10 cellular contexts compared by ENCODE assay signal in the genomic region with DNA sequence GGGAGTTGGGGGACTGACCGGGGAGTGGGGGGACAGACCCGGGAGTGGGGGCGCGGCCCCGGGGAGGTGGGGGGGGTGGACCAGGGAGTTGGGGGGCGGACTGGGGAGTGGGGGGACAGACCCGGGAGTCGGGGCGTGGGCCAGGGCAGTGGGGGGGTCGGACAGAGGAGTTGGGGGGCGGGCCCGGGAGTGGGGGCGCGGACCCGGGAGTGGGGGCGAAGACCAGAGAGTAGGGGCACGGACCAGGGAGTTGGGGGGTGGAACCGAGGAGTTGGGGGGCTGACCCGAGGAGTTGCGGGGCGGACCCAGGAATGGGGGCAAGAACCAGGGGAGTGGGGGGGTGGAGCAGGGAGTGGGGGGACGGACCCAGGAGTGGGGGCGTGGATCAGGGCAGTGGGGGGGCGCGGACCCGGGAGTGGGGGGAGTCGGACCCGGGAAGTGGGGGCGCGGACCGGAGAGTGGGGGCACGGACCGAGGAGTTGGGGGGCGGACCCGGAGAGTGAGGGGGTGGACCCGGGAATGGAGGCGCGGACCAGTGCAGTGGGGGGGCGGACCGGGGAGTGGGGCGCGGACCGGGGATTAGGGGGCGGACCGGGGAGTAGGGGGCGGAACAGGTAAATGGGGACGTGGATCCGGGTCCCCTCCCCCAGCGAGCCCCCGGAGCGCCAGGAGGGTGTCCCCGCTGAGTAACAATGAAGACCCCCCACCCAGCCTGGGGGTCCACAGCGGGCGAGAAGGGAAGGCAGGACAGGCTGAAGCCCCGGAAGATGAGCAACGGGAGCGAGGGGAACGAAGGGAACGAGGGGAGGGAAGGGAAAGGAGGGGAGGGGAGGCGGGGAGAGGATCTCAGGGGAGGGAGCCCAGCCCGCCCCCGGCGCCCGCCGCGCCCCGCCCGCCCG. TPM values are rescaled to one million over a fixed set of nuclear protein-coding genes. Genes with fewer than 3 reads are reported as not detected.
DNase-seq lines count a peak whose midpoint lies in the region; ATAC-seq, FAIRE-seq and TF ChIP-seq lines count a peak whose summit lies in the region.
"Had no signal": no experiment of that assay in that cellular context is flagged by ENCODE, and none has a peak within 500 bp of the region (broad histone marks: within the 10 kb centered on the region; RNA-seq: fewer than 3 reads in every experiment).

No MANE protein-coding gene starts in this region.

- no peak for TF ChIP-seq POLR2A in GM18505 (IDR thresholded peaks at IDR 0.05; ENCODE audit: borderline replicate concordance, extremely low read depth, insufficient read depth, insufficient read length)

- no peak overlapping the region; the same call in 1 of the 2 replicates for H3K27ac ChIP-seq in WERI-Rb-1

- H3K36me3 Mint-ChIP-seq in activated CD8-positive, alpha-beta memory T cell treated with anti-CD3 and anti-CD28 coated beads, Interleukin-2, amount 10 ng/mL, durations not matched to agents 7 days and 5 days, result peaks cover 2% of the 10 kb centered on the region

- CTCF ChIA-PET in activated CD8-positive, alpha-beta memory T cell treated with anti-CD3 and anti-CD28 coated beads, Interleukin-2, amount 10 ng/mL, durations not matched to agents 7 days and 5 days (lab: Charles Lee), result interaction anchor here (4.4 kb wide), 1 partner anchor 49 kb away, joined by 38 read pairs; no protein-coding TSS in a partner anchor

- H3K4me3 ChIP-seq in WERI-Rb-1 (ENCODE audit: low read depth, low read length) (peak overlapping the region; percentile 62), fibroblast of mammary gland (ENCODE audit: control insufficient read depth, low read depth, low read length) (peak overlapping the region; percentile 77), retinal pigment epithelial cell (ENCODE audit: low read length) (peak overlapping the region; percentile 83)

- H3K4me3 Mint-ChIP-seq in activated CD8-positive, alpha-beta memory T cell treated with anti-CD3 and anti-CD28 coated beads, Interleukin-2, amount 10 ng/mL, durations not matched to agents 7 days and 5 days, result peak overlapping the region; percentile 78

- H3K36me3 ChIP-seq in WERI-Rb-1, result no peaks in the 10 kb centered on the region; the same call in 1 of the 2 replicates

- peak; percentile 59 for DNase-seq in activated CD8-positive, alpha-beta memory T cell treated with anti-CD3 and anti-CD28 coated beads, Interleukin-2, amount 10 ng/mL, durations not matched to agents 7 days and 5 days
- no peak for DNase-seq in activated CD8-positive, alpha-beta memory T cell treated with anti-CD3 and anti-CD28 coated beads for 24 hours
- no peak for DNase-seq in WERI-Rb-1
- no peak for DNase-seq in fibroblast of mammary gland (ENCODE audit: low read depth)
- no peak for DNase-seq in retinal pigment epithelial cell (ENCODE audit: low read depth)
- DNase-seq in SK-N-DZ (ENCODE audit: low spot score), result no peak
- DNase-seq in D721Med (ENCODE audit: insufficient read length, low spot score), result no peak

- TF ChIP-seq CTCF in WERI-Rb-1 (IDR thresholded peaks at IDR 0.05; ENCODE audit: low read depth, low read length) (no peak), fibroblast of mammary gland (conservative IDR thresholded peaks at IDR 0.05; ENCODE audit: control insufficient read depth, insufficient read depth, low read depth, low read length) (no peak), retinal pigment epithelial cell (conservative IDR thresholded peaks at IDR 0.05; ENCODE audit: low read depth, low read length) (no peak), D721Med (IDR thresholded peaks at IDR 0.05; ENCODE audit: insufficient read depth, missing control alignments) (no peak)

- FAIRE-seq in D721Med (lab: Jason Lieb, UNC), result no peak

- no peaks in the 10 kb centered on the region for H3K9me3 Mint-ChIP-seq in activated CD8-positive, alpha-beta memory T cell treated with anti-CD3 and anti-CD28 coated beads, Interleukin-2, amount 10 ng/mL, durations not matched to agents 7 days and 5 days (ENCODE audit: low read depth)

- H3K27me3 Mint-ChIP-seq in activated CD8-positive, alpha-beta memory T cell treated with anti-CD3 and anti-CD28 coated beads, Interleukin-2, amount 10 ng/mL, durations not matched to agents 7 days and 5 days, result no peaks in the 10 kb centered on the region

- H3K4me1 Mint-ChIP-seq in activated CD8-positive, alpha-beta memory T cell treated with anti-CD3 and anti-CD28 coated beads, Interleukin-2, amount 10 ng/mL, durations not matched to agents 7 days and 5 days, result peaks cover 38% of the 10 kb centered on the region

- no peaks in the 10 kb centered on the region for H3K9me3 ChIP-seq in WERI-Rb-1 (ENCODE audit: severe bottlenecking)

- peak overlapping the region; percentile 83 for H3K27ac Mint-ChIP-seq in activated CD8-positive, alpha-beta memory T cell treated with anti-CD3 and anti-CD28 coated beads, Interleukin-2, amount 10 ng/mL, durations not matched to agents 7 days and 5 days

- peaks cover 3% of the 10 kb centered on the region for H3K27me3 ChIP-seq in WERI-Rb-1 (ENCODE audit: insufficient read depth, low read depth, severe bottlenecking)

- no peak for ATAC-seq in activated CD8-positive, alpha-beta memory T cell treated with anti-CD3 and anti-CD28 coated beads, Interleukin-2, amount 10 ng/mL, durations not matched to agents 7 days and 5 days
- ATAC-seq in GM18505 (IDR thresholded peaks at IDR 0.05; ENCODE audit: unreplicated experiment), result no peak

RNA-seq across cellular contexts. Expression of a gene that starts 0.6 kb away (rescaled TPM):
- 10 to 100 TPM; 63.7 to 73.7 TPM for total RNA-seq in activated CD8-positive, alpha-beta memory T cell treated with anti-CD3 and anti-CD28 coated beads, Interleukin-2, amount 10 ng/mL, durations not matched to agents 7 days and 5 days
- 35.9 and 42.5 TPM in 2 replicates for polyA plus RNA-seq in SK-N-DZ (2014; cell fraction: cytosol; rRNA removed)
- polyA plus RNA-seq in SK-N-DZ (2014; cell fraction: nucleus; rRNA removed), result 49.3 and 61.5 TPM in 2 replicates

RNA-seq across cellular contexts. Expression of a gene that starts 4.7 kb away (rescaled TPM):
- total RNA-seq in activated CD8-positive, alpha-beta memory T cell treated with anti-CD3 and anti-CD28 coated beads, Interleukin-2, amount 10 ng/mL, durations not matched to agents 7 days and 5 days, result 1 to 10 TPM in 1 of 2 experiments, under 1 TPM in 1; 0.66 to 1.1 TPM
- 7.3 and 7.5 TPM in 2 replicates for polyA plus RNA-seq in SK-N-DZ (2014; cell fraction: cytosol; rRNA removed)
- 47.3 and 64.7 TPM in 2 replicates for polyA plus RNA-seq in SK-N-DZ (2014; cell fraction: nucleus; rRNA removed)
- total RNA-seq: Daoy, subcutaneous adipose tissue had no signal

RNA-seq across cellular contexts. Expression of a gene that starts 13.4 kb away (rescaled TPM):
- 10 to 100 TPM; 30.6 to 35.9 TPM for total RNA-seq in activated CD8-positive, alpha-beta memory T cell treated with anti-CD3 and anti-CD28 coated beads, Interleukin-2, amount 10 ng/mL, durations not matched to agents 7 days and 5 days
- 16.7 and 22.3 TPM in 2 replicates for polyA plus RNA-seq in SK-N-DZ (2014; cell fraction: cytosol; rRNA removed)
- polyA plus RNA-seq in SK-N-DZ (2014; cell fraction: nucleus; rRNA removed), result 11.9 and 12.9 TPM in 2 replicates

RNA-seq across cellular contexts. Expression of a gene that starts 19.1 kb away (rescaled TPM):
- total RNA-seq in activated CD8-positive, alpha-beta memory T cell treated with anti-CD3 and anti-CD28 coated beads, Interleukin-2, amount 10 ng/mL, durations not matched to agents 7 days and 5 days, result not detected
- polyA plus RNA-seq in SK-N-DZ (2014; cell fraction: cytosol; rRNA removed), result not detected in 2 replicates
- not detected in 2 replicates for polyA plus RNA-seq in SK-N-DZ (2014; cell fraction: nucleus; rRNA removed)
- total RNA-seq: Daoy, subcutaneous adipose tissue had no signal

RNA-seq across cellular contexts. Expression of a gene that starts 19.4 kb away (rescaled TPM):
- total RNA-seq in activated CD8-positive, alpha-beta memory T cell treated with anti-CD3 and anti-CD28 coated beads, Interleukin-2, amount 10 ng/mL, durations not matched to agents 7 days and 5 days, result 10 to 100 TPM; 47.7 to 70.6 TPM
- polyA plus RNA-seq in SK-N-DZ (2014; cell fraction: cytosol; rRNA removed), result 31.2 and 36.7 TPM in 2 replicates
- polyA plus RNA-seq in SK-N-DZ (2014; cell fraction: nucleus; rRNA removed), result 27.4 and 45.1 TPM in 2 replicates
